Comparison of ENCODE assay signal across 22 cellular contexts in the genomic region with DNA sequence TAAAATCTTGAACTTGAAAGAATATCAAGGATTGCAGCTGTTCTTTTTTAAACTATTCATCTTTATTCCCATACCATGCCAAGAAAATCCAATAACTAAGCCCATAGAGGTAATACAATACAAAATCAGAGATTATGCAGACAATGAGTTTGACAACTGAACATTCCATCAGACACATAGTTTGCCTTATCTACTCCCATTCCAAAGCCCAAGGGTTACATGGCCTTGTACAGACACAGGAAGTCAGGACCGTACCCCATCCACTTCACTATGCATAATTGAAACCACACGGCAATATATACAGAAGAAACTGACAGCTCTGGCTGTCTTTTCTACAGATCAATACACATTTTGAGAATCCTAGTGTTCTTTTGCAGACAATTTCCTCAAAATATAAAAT.
"Had no signal": no experiment of that assay in that cellular context is flagged by ENCODE, and none has a peak within 500 bp of the region (broad histone marks: within the 10 kb centered on the region; RNA-seq: fewer than 3 reads in every experiment).

No MANE protein-coding gene starts in this region.

- H3K9me3 ChIP-seq: left lung, lower lobe of right lung, mucosa of descending colon, spleen, suprapubic skin, tibial artery had no signal

- H3K4me3 ChIP-seq: left lung, lower lobe of right lung, mucosa of descending colon, spleen, suprapubic skin, tibial artery had no signal

- H3K4me1 ChIP-seq: left lung, lower lobe of right lung, spleen, suprapubic skin, tibial artery had no signal

- H3K27ac ChIP-seq: left lung, lower lobe of right lung, spleen, suprapubic skin, tibial artery had no signal

- DNase-seq: activated B cell treated with CpG ODN at 0.5 μM for 24 hours; activated CD4-positive, alpha-beta T cell treated with anti-CD3 and anti-CD28 coated beads, Interleukin-2, amount 50 U/mL, for 1 hour; activated CD8-positive, alpha-beta T cell treated with anti-CD3 and anti-CD28 coated beads for 36 hours; activated gamma-delta T cell treated with Interleukin-2 at 50 U/mL for 16 hours; activated naive CD4-positive, alpha-beta T cell treated with anti-CD3 and anti-CD28 coated beads, Interleukin-2, amount 50 U/mL, for 16 hours; activated T-cell treated with anti-CD3 and anti-CD28 coated beads, Interleukin-2, amount 50 U/mL, for 4 hours; amygdala; dermis blood vessel endothelial cell; effector CD4-positive, alpha-beta T cell; glutamatergic neuron; left lung; lower lobe of right lung; mucosa of descending colon; posterior cingulate gyrus; right cardiac atrium; spleen; stimulated activated naive CD4-positive, alpha-beta T cell; T-helper 2 cell; tibial artery had no signal

- H3K27me3 ChIP-seq: left lung, spleen, suprapubic skin, tibial artery had no signal

- H3K36me3 ChIP-seq: left lung, lower lobe of right lung, spleen, suprapubic skin, tibial artery had no signal

- ATAC-seq: activated CD8-positive, alpha-beta T cell treated with anti-CD3 and anti-CD28 coated beads for 36 hours; activated T-cell treated with anti-CD3 and anti-CD28 coated beads, Interleukin-2, amount 50 U/mL, for 4 hours; activated T-helper 17 cell treated with anti-CD3 and anti-CD28 coated beads, Interleukin-2, amount 50 U/mL, for 72 hours; left lung; lower lobe of right lung; mucosa of descending colon; natural killer cell treated with Interleukin-12 subunit alpha and Interleukin-12 subunit beta and Interleukin-15 and Interleukin-18, amount 100 ng/mL, for 72 hours; right cardiac atrium had no signal
